In genomic region chr20:20568604-20569205, GRCh38 we compare ENCODE assay signal across 8 cellular contexts.
A peak's percentile ranks its signal among the peaks of the same experiment; 100 is the strongest.
DNase-seq lines count a peak whose midpoint lies in the region; ATAC-seq and TF ChIP-seq lines count a peak whose summit lies in the region.

No MANE protein-coding gene starts in this region.

- no peak overlapping the region for H3K4me2 ChIP-seq in OCI-LY3 (ENCODE audit: low read length)

- peaks cover 18% of the 10 kb centered on the region for H3K4me1 ChIP-seq in OCI-LY3 (ENCODE audit: low read length)
- H3K4me1 ChIP-seq in breast epithelium = no peaks in the 10 kb centered on the region
- no peaks in the 10 kb centered on the region for H3K4me1 ChIP-seq in lower lobe of right lung
- no peaks in the 10 kb centered on the region for H3K4me1 ChIP-seq in upper lobe of right lung

- DNase-seq in DMS79 treated with DMSO at 0.1 percent for 48 hours (lab: John Stamatoyannopoulos, UW) (peak; percentile 17), DMS79 (lab: John Stamatoyannopoulos, UW) (no peak), breast epithelium (ENCODE audit: low spot score in 2 of 2) (no peak), lower lobe of right lung (no peak), upper lobe of right lung (no peak)

- TF ChIP-seq CTCF in OCI-LY3 (IDR thresholded peaks at IDR 0.05; ENCODE audit: low read depth, low read length) (peak; percentile 89), breast epithelium (IDR thresholded peaks at IDR 0.05) (peak in 2 of 3 donors; percentile 47 to 58), lower lobe of right lung (IDR thresholded peaks at IDR 0.05) (peak; percentile 55), upper lobe of right lung (IDR thresholded peaks at IDR 0.05) (peak; percentile 60)

- no peak for ATAC-seq in lower lobe of right lung
- peak; percentile 47 for ATAC-seq in upper lobe of right lung
- no peak for ATAC-seq in GM21825 (IDR thresholded peaks at IDR 0.05; ENCODE audit: unreplicated experiment)

- H3K27ac ChIP-seq in OCI-LY3 (ENCODE audit: low read length) = no peak overlapping the region
- H3K27ac ChIP-seq in breast epithelium = no peak overlapping the region
- H3K27ac ChIP-seq in lower lobe of right lung = no peak overlapping the region
- H3K27ac ChIP-seq in upper lobe of right lung = no peak overlapping the region

- H3K4me3 ChIP-seq in OCI-LY3 (ENCODE audit: low read length) = no peak overlapping the region
- H3K4me3 ChIP-seq in breast epithelium = no peak overlapping the region
- no peak overlapping the region for H3K4me3 ChIP-seq in lower lobe of right lung
- H3K4me3 ChIP-seq in upper lobe of right lung = no peak overlapping the region

- H2AFZ ChIP-seq in OCI-LY3 (ENCODE audit: low read depth, low read length) = no peak overlapping the region

- H3K27me3 ChIP-seq in OCI-LY3 (ENCODE audit: low read depth, low read length) (no peaks in the 10 kb centered on the region), breast epithelium (no peaks in the 10 kb centered on the region), lower lobe of right lung (ENCODE audit: low read depth) (no peaks in the 10 kb centered on the region), upper lobe of right lung (no peaks in the 10 kb centered on the region)

- no peaks in the 10 kb centered on the region for H3K79me2 ChIP-seq in OCI-LY3 (ENCODE audit: low read length)

- intact Hi-C loops in breast epithelium (cut with DNase I; ENCODE audit: low total_unique reads) = no loop called here
- intact Hi-C loops in lower lobe of right lung (cut with DNase I) = no loop called here
- intact Hi-C loops in upper lobe of right lung (cut with DNase I) = no loop called here

- no peak for TF ChIP-seq EP300 in Ishikawa (IDR thresholded peaks at IDR 0.05; ENCODE audit: borderline replicate concordance)

- TF ChIP-seq RAD21 in Ishikawa (IDR thresholded peaks at IDR 0.05; ENCODE audit: low read depth) = peak; percentile 77

- H3K9me3 ChIP-seq in OCI-LY3 (ENCODE audit: insufficient read depth, low read length) (no peaks in the 10 kb centered on the region), breast epithelium (no peaks in the 10 kb centered on the region), lower lobe of right lung (no peaks in the 10 kb centered on the region), upper lobe of right lung (no peaks in the 10 kb centered on the region)

- H3K9ac ChIP-seq in OCI-LY3 (ENCODE audit: low read length) = no peak overlapping the region

- no peaks in the 10 kb centered on the region for H4K20me1 ChIP-seq in OCI-LY3 (ENCODE audit: insufficient read depth, low read length)

- H3K36me3 ChIP-seq in OCI-LY3 (replicated peaks; ENCODE audit: low read depth, low read length) = no peaks in the 10 kb centered on the region
- no peaks in the 10 kb centered on the region for H3K36me3 ChIP-seq in breast epithelium
- H3K36me3 ChIP-seq in lower lobe of right lung = peaks cover 81% of the 10 kb centered on the region
- peaks cover 46% of the 10 kb centered on the region for H3K36me3 ChIP-seq in upper lobe of right lung

- TF ChIP-seq POLR2A in breast epithelium (IDR thresholded peaks at IDR 0.05) = no peak

TF ChIP-seq in Ishikawa, 13 proteins besides CTCF, POLR2A, EP300 and RAD21:
- TF ChIP-seq TAF1 (IDR thresholded peaks at IDR 0.05; ENCODE audit: low read depth) (no peak), YY1 (IDR thresholded peaks at IDR 0.05; ENCODE audit: low read depth) (no peak), EGR1 (IDR thresholded peaks at IDR 0.05) (no peak), FOXM1 (IDR thresholded peaks at IDR 0.05; ENCODE audit: borderline replicate concordance, low read depth) (no peak), TEAD4 (IDR thresholded peaks at IDR 0.05) (no peak), CEBPB (IDR thresholded peaks at IDR 0.05) (no peak), USF1 (IDR thresholded peaks at IDR 0.05) (no peak), TCF12 (IDR thresholded peaks at IDR 0.05; ENCODE audit: low read depth) (no peak), CREB1 (IDR thresholded peaks at IDR 0.05; ENCODE audit: low read depth) (no peak), ZBTB7A (IDR thresholded peaks at IDR 0.05; ENCODE audit: low read depth) (no peak), NFIC (IDR thresholded peaks at IDR 0.05) (no peak)
- TF ChIP-seq, protein P1, sequence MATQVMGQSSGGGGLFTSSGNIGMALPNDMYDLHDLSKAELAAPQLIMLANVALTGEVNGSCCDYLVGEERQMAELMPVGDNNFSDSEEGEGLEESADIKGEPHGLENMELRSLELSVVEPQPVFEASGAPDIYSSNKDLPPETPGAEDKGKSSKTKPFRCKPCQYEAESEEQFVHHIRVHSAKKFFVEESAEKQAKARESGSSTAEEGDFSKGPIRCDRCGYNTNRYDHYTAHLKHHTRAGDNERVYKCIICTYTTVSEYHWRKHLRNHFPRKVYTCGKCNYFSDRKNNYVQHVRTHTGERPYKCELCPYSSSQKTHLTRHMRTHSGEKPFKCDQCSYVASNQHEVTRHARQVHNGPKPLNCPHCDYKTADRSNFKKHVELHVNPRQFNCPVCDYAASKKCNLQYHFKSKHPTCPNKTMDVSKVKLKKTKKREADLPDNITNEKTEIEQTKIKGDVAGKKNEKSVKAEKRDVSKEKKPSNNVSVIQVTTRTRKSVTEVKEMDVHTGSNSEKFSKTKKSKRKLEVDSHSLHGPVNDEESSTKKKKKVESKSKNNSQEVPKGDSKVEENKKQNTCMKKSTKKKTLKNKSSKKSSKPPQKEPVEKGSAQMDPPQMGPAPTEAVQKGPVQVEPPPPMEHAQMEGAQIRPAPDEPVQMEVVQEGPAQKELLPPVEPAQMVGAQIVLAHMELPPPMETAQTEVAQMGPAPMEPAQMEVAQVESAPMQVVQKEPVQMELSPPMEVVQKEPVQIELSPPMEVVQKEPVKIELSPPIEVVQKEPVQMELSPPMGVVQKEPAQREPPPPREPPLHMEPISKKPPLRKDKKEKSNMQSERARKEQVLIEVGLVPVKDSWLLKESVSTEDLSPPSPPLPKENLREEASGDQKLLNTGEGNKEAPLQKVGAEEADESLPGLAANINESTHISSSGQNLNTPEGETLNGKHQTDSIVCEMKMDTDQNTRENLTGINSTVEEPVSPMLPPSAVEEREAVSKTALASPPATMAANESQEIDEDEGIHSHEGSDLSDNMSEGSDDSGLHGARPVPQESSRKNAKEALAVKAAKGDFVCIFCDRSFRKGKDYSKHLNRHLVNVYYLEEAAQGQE (IDR thresholded peaks at IDR 0.05; ENCODE audit: low read depth) = no peak
- TF ChIP-seq, protein P2, sequence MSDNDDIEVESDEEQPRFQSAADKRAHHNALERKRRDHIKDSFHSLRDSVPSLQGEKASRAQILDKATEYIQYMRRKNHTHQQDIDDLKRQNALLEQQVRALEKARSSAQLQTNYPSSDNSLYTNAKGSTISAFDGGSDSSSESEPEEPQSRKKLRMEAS (IDR thresholded peaks at IDR 0.05) = no peak
